8 cellular contexts compared by ENCODE assay signal in genomic region chr5:68661237-68661636, GRCh38.
DNase-seq lines count a peak whose midpoint lies in the region; FAIRE-seq and TF ChIP-seq lines count a peak whose summit lies in the region.

No MANE protein-coding gene starts in this region.

- H3K4me3 ChIP-seq in AG10803 (ENCODE audit: low read length) (no peak overlapping the region), KMS-11 (IDR thresholded peaks at IDR 0.05; ENCODE audit: insufficient read depth, low read depth, low read length) (no peak overlapping the region), spleen (no peak overlapping the region)

- peak; percentile 26 for DNase-seq in AG10803 (ENCODE audit: low read depth)
- peak; percentile 14 for DNase-seq in GM18507 (ENCODE audit: extremely low spot score, insufficient read length, low read depth)
- DNase-seq in endothelial cell (ENCODE audit: low spot score): peak; percentile 29
- DNase-seq in spleen: no peak
- DNase-seq in superior temporal gyrus (ENCODE audit: extremely low spot score): no peak
- DNase-seq in NCI-H2196 treated with DMSO at 0.1 percent for 48 hours (lab: John Stamatoyannopoulos, UW; ENCODE audit: unreplicated experiment): no peak
- no peak for DNase-seq in activated T-helper 1 cell treated with anti-CD3 and anti-CD28 coated beads, Interleukin-12 subunit alpha, Interleukin-12 subunit beta, Interleukin-2, Interleukin-4 antibody, amounts not matched to agents 30 ng/mL and 10 ng/mL and 1 ng/mL, durations not matched to agents 14 hours and 24 hours and 36 hours (ENCODE audit: low spot score)

- H3K79me2 ChIP-seq in KMS-11 (ENCODE audit: insufficient read depth, low read depth): no peaks in the 10 kb centered on the region

- H3K4me3 Mint-ChIP-seq in endothelial cell (ENCODE audit: unreplicated experiment): no peak overlapping the region
- H3K4me3 Mint-ChIP-seq in activated T-helper 1 cell treated with anti-CD3 and anti-CD28 coated beads, Interleukin-12 subunit alpha, Interleukin-12 subunit beta, Interleukin-2, Interleukin-4 antibody, amounts not matched to agents 30 ng/mL and 10 ng/mL and 1 ng/mL, durations not matched to agents 14 hours and 24 hours and 36 hours: no peak overlapping the region

- no peaks in the 10 kb centered on the region for H3K36me3 ChIP-seq in KMS-11 (ENCODE audit: insufficient read depth)
- H3K36me3 ChIP-seq in spleen: no peaks in the 10 kb centered on the region

- H2AFZ ChIP-seq in KMS-11 (ENCODE audit: low read depth): no peak overlapping the region

- H3K4me2 ChIP-seq in KMS-11: no peak overlapping the region

- no peak overlapping the region for H3K27ac Mint-ChIP-seq in endothelial cell (ENCODE audit: unreplicated experiment)
- H3K27ac Mint-ChIP-seq in activated T-helper 1 cell treated with anti-CD3 and anti-CD28 coated beads, Interleukin-12 subunit alpha, Interleukin-12 subunit beta, Interleukin-2, Interleukin-4 antibody, amounts not matched to agents 30 ng/mL and 10 ng/mL and 1 ng/mL, durations not matched to agents 14 hours and 24 hours and 36 hours: no peak overlapping the region

- H3K9me3 Mint-ChIP-seq in endothelial cell (ENCODE audit: unreplicated experiment): no peaks in the 10 kb centered on the region
- H3K9me3 Mint-ChIP-seq in activated T-helper 1 cell treated with anti-CD3 and anti-CD28 coated beads, Interleukin-12 subunit alpha, Interleukin-12 subunit beta, Interleukin-2, Interleukin-4 antibody, amounts not matched to agents 30 ng/mL and 10 ng/mL and 1 ng/mL, durations not matched to agents 14 hours and 24 hours and 36 hours: no peaks in the 10 kb centered on the region

- H3K4me1 ChIP-seq in KMS-11 (ENCODE audit: low read depth, poor library complexity, severe bottlenecking) (no peaks in the 10 kb centered on the region), spleen (no peaks in the 10 kb centered on the region)

- no peaks in the 10 kb centered on the region for H3K4me1 Mint-ChIP-seq in endothelial cell (ENCODE audit: unreplicated experiment)
- H3K4me1 Mint-ChIP-seq in activated T-helper 1 cell treated with anti-CD3 and anti-CD28 coated beads, Interleukin-12 subunit alpha, Interleukin-12 subunit beta, Interleukin-2, Interleukin-4 antibody, amounts not matched to agents 30 ng/mL and 10 ng/mL and 1 ng/mL, durations not matched to agents 14 hours and 24 hours and 36 hours (ENCODE audit: low read depth): no peaks in the 10 kb centered on the region

- H4K20me1 ChIP-seq in KMS-11 (ENCODE audit: insufficient read depth): no peaks in the 10 kb centered on the region

- TF ChIP-seq CTCF in AG10803 (conservative IDR thresholded peaks at IDR 0.05; ENCODE audit: low read length): peak; percentile 51
- TF ChIP-seq CTCF in KMS-11 (conservative IDR thresholded peaks at IDR 0.05; ENCODE audit: low read depth, low read length): peak; percentile 29
- TF ChIP-seq CTCF in endothelial cell (IDR thresholded peaks at IDR 0.05; ENCODE audit: unreplicated experiment): peak; percentile 54
- peak in 7 of 11 experiments; percentile 25 to 41 (median 30) for TF ChIP-seq CTCF in spleen (IDR thresholded peaks at IDR 0.05 in 8 of 11, conservative IDR thresholded peaks at IDR 0.05 in 3 of 11)

- H3K27me3 ChIP-seq in KMS-11 (ENCODE audit: insufficient read depth, low read depth) (no peaks in the 10 kb centered on the region), spleen (replicated peaks in 1 of 7) (no peaks in the 10 kb centered on the region)

- no peak for TF ChIP-seq POLR2A in spleen (IDR thresholded peaks at IDR 0.05)

- H3K27me3 Mint-ChIP-seq in endothelial cell (ENCODE audit: unreplicated experiment): peaks cover 1% of the 10 kb centered on the region
- peaks cover 2% of the 10 kb centered on the region for H3K27me3 Mint-ChIP-seq in activated T-helper 1 cell treated with anti-CD3 and anti-CD28 coated beads, Interleukin-12 subunit alpha, Interleukin-12 subunit beta, Interleukin-2, Interleukin-4 antibody, amounts not matched to agents 30 ng/mL and 10 ng/mL and 1 ng/mL, durations not matched to agents 14 hours and 24 hours and 36 hours (ENCODE audit: insufficient read depth)

- no peaks in the 10 kb centered on the region for H3K36me3 Mint-ChIP-seq in endothelial cell (ENCODE audit: low read depth, unreplicated experiment)
- no peaks in the 10 kb centered on the region for H3K36me3 Mint-ChIP-seq in activated T-helper 1 cell treated with anti-CD3 and anti-CD28 coated beads, Interleukin-12 subunit alpha, Interleukin-12 subunit beta, Interleukin-2, Interleukin-4 antibody, amounts not matched to agents 30 ng/mL and 10 ng/mL and 1 ng/mL, durations not matched to agents 14 hours and 24 hours and 36 hours (ENCODE audit: low read depth)

- H3K9ac ChIP-seq in KMS-11: no peak overlapping the region

- intact Hi-C loops in spleen (cut with DNase I; ENCODE audit: low total_unique reads): no loop called here
- intact Hi-C loops in activated T-helper 1 cell treated with anti-CD3 and anti-CD28 coated beads, Interleukin-12 subunit alpha, Interleukin-12 subunit beta, Interleukin-2, Interleukin-4 antibody, amounts not matched to agents 30 ng/mL and 10 ng/mL and 1 ng/mL, durations not matched to agents 14 hours and 24 hours and 36 hours (cut with micrococcal nuclease): loop anchor here (1.0 to 2.0 kb wide), 2 partner anchors 375 to 1414 kb away; no protein-coding TSS in a partner anchor

- 64 to 81% (median 69%) methylated on average over 2 of the region's 2 CpGs for WGBS in spleen, 5 donors

- H3K27ac ChIP-seq in KMS-11: no peak overlapping the region
- H3K27ac ChIP-seq in spleen: no peak overlapping the region

- H3K9me3 ChIP-seq in spleen: no peaks in the 10 kb centered on the region

- peak; percentile 31 for FAIRE-seq in GM18507 (lab: Jason Lieb, UNC)

Comparison
In these comparisons a context has a peak if more than half of its experiments do, and no peak if none do; other contexts are left out.
1. DNase-seq: peak in AG10803 (single experiment), GM18507 (single experiment) and endothelial cell (single experiment); none in spleen (single experiment), superior temporal gyrus (single experiment), NCI-H2196 treated with DMSO at 0.1 percent for 48 hours (single experiment) and activated T-helper 1 cell treated with anti-CD3 and anti-CD28 coated beads, Interleukin-12 subunit alpha, Interleukin-12 subunit beta, Interleukin-2, Interleukin-4 antibody, amounts not matched to agents 30 ng/mL and 10 ng/mL and 1 ng/mL, durations not matched to agents 14 hours and 24 hours and 36 hours (single experiment).
2. Peak in every context shown above with its lines, with median percentiles within 50 percentile points of each other: CTCF ChIP-seq.